1 cellular context compared by ENCODE assay signal in genomic region chr6:36118550-36119107, GRCh38.
A peak's percentile ranks its signal among the peaks of the same experiment; 100 is the strongest.
TF ChIP-seq lines count a peak whose summit lies in the region.

No MANE protein-coding gene starts in this region.

TF ChIP-seq in K562, 482 proteins besides CTCF, POLR2A, EP300 and RAD21 (continued from another document and continues in another):
- TF ChIP-seq KLF6 (CRISPR knock-in tag; IDR thresholded peaks at IDR 0.05; ENCODE audit: borderline replicate concordance): no peak
- TF ChIP-seq DLX4 (CRISPR knock-in tag; IDR thresholded peaks at IDR 0.05): no peak
- TF ChIP-seq TEAD4 (IDR thresholded peaks at IDR 0.05; ENCODE audit: low read length): peak; percentile 90
- TF ChIP-seq TEAD4 (CRISPR knock-in tag; IDR thresholded peaks at IDR 0.05; ENCODE audit: borderline replicate concordance): no peak
- no peak for TF ChIP-seq TCFL5 (CRISPR knock-in tag; conservative IDR thresholded peaks at IDR 0.05)
- no peak for TF ChIP-seq SNIP1 (IDR thresholded peaks at IDR 0.05; ENCODE audit: low read depth)
- no peak for TF ChIP-seq PHB2 (IDR thresholded peaks at IDR 0.05; ENCODE audit: low read depth)
- TF ChIP-seq CREB5 (CRISPR knock-in tag; IDR thresholded peaks at IDR 0.05): no peak
- peak; percentile 94 for TF ChIP-seq MEIS2 (IDR thresholded peaks at IDR 0.05; ENCODE audit: partially characterized antibody)
- no peak for TF ChIP-seq PREB (CRISPR knock-in tag; IDR thresholded peaks at IDR 0.05)
- no peak for TF ChIP-seq TRIM25 (IDR thresholded peaks at IDR 0.05; ENCODE audit: borderline replicate concordance)
- no peak for TF ChIP-seq BDP1 (IDR thresholded peaks at IDR 0.05; ENCODE audit: insufficient read depth, insufficient read length)
- TF ChIP-seq E2F3 (CRISPR knock-in tag; IDR thresholded peaks at IDR 0.05): no peak
- TF ChIP-seq RBM15 (IDR thresholded peaks at IDR 0.05; ENCODE audit: insufficient read depth, low read length): no peak
- no peak for TF ChIP-seq ATF4 (CRISPR knock-in tag; IDR thresholded peaks at IDR 0.05)
- no peak for TF ChIP-seq SRSF3 (IDR thresholded peaks at IDR 0.05; ENCODE audit: insufficient read depth, low read length)
- TF ChIP-seq MED1 (CRISPR knock-in tag; IDR thresholded peaks at IDR 0.05; ENCODE audit: borderline replicate concordance): no peak
- TF ChIP-seq MCM3 (IDR thresholded peaks at IDR 0.05): no peak
- TF ChIP-seq LEF1 (IDR thresholded peaks at IDR 0.05): no peak; the same call in 1 of the 2 replicates
- no peak for TF ChIP-seq BMI1 (IDR thresholded peaks at IDR 0.05; ENCODE audit: low read length)
- TF ChIP-seq PURB (CRISPR knock-in tag; IDR thresholded peaks at IDR 0.05; ENCODE audit: low read depth): no peak
- no peak for TF ChIP-seq SRSF7 (optimal IDR thresholded peaks at IDR 0.05; ENCODE audit: low read depth, low read length)
- TF ChIP-seq RERE (CRISPR knock-in tag; IDR thresholded peaks at IDR 0.05; ENCODE audit: borderline replicate concordance): no peak
- peak; percentile 85 for TF ChIP-seq ZNF395 (CRISPR knock-in tag; IDR thresholded peaks at IDR 0.05)
- no peak; the same call in 1 of the 2 replicates for TF ChIP-seq ZNF584 (CRISPR knock-in tag; IDR thresholded peaks at IDR 0.05; ENCODE audit: low read depth)
- TF ChIP-seq ZNF764 (CRISPR knock-in tag; IDR thresholded peaks at IDR 0.05; ENCODE audit: low read depth): no peak
- TF ChIP-seq MYNN (IDR thresholded peaks at IDR 0.05): peak; percentile 93
- TF ChIP-seq MYNN (CRISPR knock-in tag; IDR thresholded peaks at IDR 0.05): no peak
- no peak for TF ChIP-seq ZNF280B (CRISPR knock-in tag; IDR thresholded peaks at IDR 0.05)
- no peak for TF ChIP-seq ZC3H11A (IDR thresholded peaks at IDR 0.05; ENCODE audit: low read depth, low read length)
- no peak for TF ChIP-seq E4F1 (CRISPR knock-in tag; IDR thresholded peaks at IDR 0.05; ENCODE audit: borderline replicate concordance)
- no peak for TF ChIP-seq ARID2 (IDR thresholded peaks at IDR 0.05)
- no peak for TF ChIP-seq ZFP1 (CRISPR knock-in tag; IDR thresholded peaks at IDR 0.05)
- no peak for TF ChIP-seq KAT2B (IDR thresholded peaks at IDR 0.05; ENCODE audit: low read depth, low read length)
- TF ChIP-seq HLTF (IDR thresholded peaks at IDR 0.05): no peak
- peak; percentile 44; the same call in 1 of the 2 replicates for TF ChIP-seq FOXM1 (IDR thresholded peaks at IDR 0.05; ENCODE audit: low read depth)
- TF ChIP-seq FOXM1 (CRISPR knock-in tag; IDR thresholded peaks at IDR 0.05; ENCODE audit: low read depth): no peak
- peak; percentile 61 for TF ChIP-seq EP400 (IDR thresholded peaks at IDR 0.05)
- no peak for TF ChIP-seq ZNF23 (CRISPR knock-in tag; IDR thresholded peaks at IDR 0.05)
- peak; percentile 70 for TF ChIP-seq GABPA (tag; conservative IDR thresholded peaks at IDR 0.05; ENCODE audit: low read depth)
- peak in 1 of 2 experiments; percentile 72; a peak in 2 of 4 replicates for TF ChIP-seq ZNF639 (CRISPR knock-in tag; conservative IDR thresholded peaks at IDR 0.05 in 1 of 2, IDR thresholded peaks at IDR 0.05 in 1 of 2)
- TF ChIP-seq NBN (IDR thresholded peaks at IDR 0.05; ENCODE audit: low read depth): peak; percentile 92; the same call in 1 of the 2 replicates
- no peak for TF ChIP-seq ZNF780A (CRISPR knock-in tag; IDR thresholded peaks at IDR 0.05)
- no peak for TF ChIP-seq ZNF184 (CRISPR knock-in tag; IDR thresholded peaks at IDR 0.05)
